22 cellular contexts compared by ENCODE assay signal in genomic region chr2:223076573-223076972, GRCh38. TPM values are rescaled to one million over a fixed set of nuclear protein-coding genes. Genes with fewer than 3 reads are reported as not detected.
DNase-seq lines count a peak whose midpoint lies in the region; ATAC-seq, FAIRE-seq and TF ChIP-seq lines count a peak whose summit lies in the region.
"Had no signal": no experiment of that assay in that cellular context is flagged by ENCODE, and none has a peak within 500 bp of the region (broad histone marks: within the 10 kb centered on the region; RNA-seq: fewer than 3 reads in every experiment).

No MANE protein-coding gene starts in this region.

- H3K4me1 Mint-ChIP-seq in astrocyte (ENCODE audit: low read depth, unreplicated experiment): peaks cover 37% of the 10 kb centered on the region
- H3K4me1 Mint-ChIP-seq: activated naive CD4-positive, alpha-beta T cell treated with anti-CD3 and anti-CD28 coated beads, Interleukin-2, amount 50 U/mL, for 24 hours; natural killer cell had no signal

- no peaks in the 10 kb centered on the region for H3K27me3 Mint-ChIP-seq in astrocyte (ENCODE audit: low read depth, unreplicated experiment)

- H3K27me3 ChIP-seq in astrocyte (ENCODE audit: insufficient read depth, low read length) (no peaks in the 10 kb centered on the region), suprapubic skin (no peaks in the 10 kb centered on the region)
- H3K27me3 ChIP-seq: gastroesophageal sphincter, stomach, uterus had no signal

- H3K36me3 Mint-ChIP-seq in astrocyte (ENCODE audit: low read depth, unreplicated experiment): peaks cover 2% of the 10 kb centered on the region
- H3K36me3 Mint-ChIP-seq: activated naive CD4-positive, alpha-beta T cell treated with anti-CD3 and anti-CD28 coated beads, Interleukin-2, amount 50 U/mL, for 24 hours; CD8-positive, alpha-beta T cell; natural killer cell had no signal

- no peak overlapping the region for H3K4me3 Mint-ChIP-seq in astrocyte (ENCODE audit: unreplicated experiment)
- H3K4me3 Mint-ChIP-seq: activated naive CD4-positive, alpha-beta T cell treated with anti-CD3 and anti-CD28 coated beads, Interleukin-2, amount 50 U/mL, for 24 hours; CD8-positive, alpha-beta T cell; natural killer cell had no signal

- H3K4me3 ChIP-seq in AG09309 (ENCODE audit: control insufficient read depth, low read depth, low read length) (no peak overlapping the region), astrocyte (ENCODE audit: insufficient read depth, low read depth, low read length) (no peak overlapping the region), suprapubic skin (no peak overlapping the region)
- H3K4me3 ChIP-seq: gastroesophageal sphincter, GM12878, lung, stomach, uterus had no signal

- H2AFZ ChIP-seq in astrocyte (ENCODE audit: low read depth, low read length): peak overlapping the region; percentile 29

- H3K9ac ChIP-seq in astrocyte (ENCODE audit: low read length): peak overlapping the region; percentile 38

- H3K9me3 ChIP-seq in astrocyte (ENCODE audit: insufficient read depth, low read depth, low read length): no peaks in the 10 kb centered on the region
- H3K9me3 ChIP-seq in suprapubic skin: no peaks in the 10 kb centered on the region
- H3K9me3 ChIP-seq: gastroesophageal sphincter, stomach, uterus had no signal

- H3K4me1 ChIP-seq in astrocyte (ENCODE audit: insufficient read depth, low read length) (peaks cover 10% of the 10 kb centered on the region), suprapubic skin (no peaks in the 10 kb centered on the region)
- H3K4me1 ChIP-seq: gastroesophageal sphincter, stomach, uterus had no signal

- peak; percentile 84 for FAIRE-seq in HTR-8/SVneo (lab: Jason Lieb, UNC)
- FAIRE-seq in astrocyte (lab: Jason Lieb, UNC): peak; percentile 98
- FAIRE-seq: GM12878 had no signal

- H3K27ac Mint-ChIP-seq in astrocyte (ENCODE audit: unreplicated experiment): peak overlapping the region; percentile 98
- H3K27ac Mint-ChIP-seq: activated naive CD4-positive, alpha-beta T cell treated with anti-CD3 and anti-CD28 coated beads, Interleukin-2, amount 50 U/mL, for 24 hours; CD8-positive, alpha-beta T cell; natural killer cell had no signal

- H3K9me3 Mint-ChIP-seq in astrocyte (ENCODE audit: unreplicated experiment): peaks cover 16% of the 10 kb centered on the region
- H3K9me3 Mint-ChIP-seq: activated naive CD4-positive, alpha-beta T cell treated with anti-CD3 and anti-CD28 coated beads, Interleukin-2, amount 50 U/mL, for 24 hours; CD8-positive, alpha-beta T cell had no signal

- no peak for TF ChIP-seq POLR2A in suprapubic skin (IDR thresholded peaks at IDR 0.05)

- no peak for TF ChIP-seq EP300 in suprapubic skin (IDR thresholded peaks at IDR 0.05)

- WGBS in suprapubic skin: 66% methylated on average over 6 of the region's 6 CpGs

- H3K4me2 ChIP-seq in astrocyte (ENCODE audit: low read length): peak overlapping the region; percentile 33

- no peak for ATAC-seq in GM18909 (IDR thresholded peaks at IDR 0.05; ENCODE audit: poor library complexity, unreplicated experiment)
- ATAC-seq: CD8-positive, alpha-beta T cell; gastroesophageal sphincter; natural killer cell had no signal

- peak overlapping the region; percentile 66 for H3K27ac ChIP-seq in astrocyte (ENCODE audit: low read depth, low read length)
- no peak overlapping the region for H3K27ac ChIP-seq in suprapubic skin
- H3K27ac ChIP-seq: gastroesophageal sphincter, stomach, uterus had no signal

- H3K79me2 ChIP-seq in astrocyte (ENCODE audit: insufficient read depth, low read length): no peaks in the 10 kb centered on the region

- peak; percentile 61 for DNase-seq in AG09309 (ENCODE audit: low read depth)
- DNase-seq in HTR-8/SVneo (ENCODE audit: insufficient read length, low spot score): no peak
- peak; percentile 98 for DNase-seq in astrocyte (ENCODE audit: low read depth)
- peak; percentile 67 for DNase-seq in iris pigment epithelial cell (ENCODE audit: low read depth)
- DNase-seq in suprapubic skin (ENCODE audit: low spot score in 2 of 2): no peak
- DNase-seq in NCI-H82 (lab: John Stamatoyannopoulos, UW): no peak
- no peak for DNase-seq in NCI-H1105 treated with DMSO at 0.1 percent for 48 hours (lab: John Stamatoyannopoulos, UW)
- DNase-seq: activated CD4-positive, alpha-beta T cell treated with anti-CD3 and anti-CD28 coated beads for 48 hours; caudate nucleus; CD8-positive, alpha-beta T cell; effector memory CD4-positive, alpha-beta T cell; natural killer cell; NCI-H187; NCI-H446 treated with DMSO at 0.1 percent for 48 hours; stomach; T1000; uterus had no signal

- TF ChIP-seq CTCF in AG09309 (IDR thresholded peaks at IDR 0.05; ENCODE audit: control insufficient read depth, insufficient read depth, low read depth, low read length, missing control alignments): no peak
- TF ChIP-seq CTCF in astrocyte (IDR thresholded peaks at IDR 0.05; ENCODE audit: insufficient read depth, low read depth, low read length): no peak
- TF ChIP-seq CTCF in suprapubic skin (IDR thresholded peaks at IDR 0.05): no peak

- no peaks in the 10 kb centered on the region for H4K20me1 ChIP-seq in astrocyte (ENCODE audit: insufficient read depth, low read length)

- H3K36me3 ChIP-seq in astrocyte (ENCODE audit: insufficient read depth, low read length) (no peaks in the 10 kb centered on the region), suprapubic skin (no peaks in the 10 kb centered on the region)
- H3K36me3 ChIP-seq: gastroesophageal sphincter, stomach, uterus had no signal

RNA-seq across cellular contexts. Expression of gene KCNE4, which starts 24.6 kb away (rescaled TPM):
- 0.27 and 0.34 TPM in 2 replicates for total RNA-seq in astrocyte
- total RNA-seq in suprapubic skin: 1 to 10 TPM in 3 of 4 donors, under 1 TPM in 1; 0.64 to 2.4 (median 2.1) TPM
- total RNA-seq: CD8-positive, alpha-beta T cell; GM12878; natural killer cell had no signal

Comparison
In these comparisons a context has a peak if more than half of its experiments do, and no peak if none do; other contexts are left out.
1. DNase-seq: peak in AG09309 (single experiment), astrocyte (single experiment) and iris pigment epithelial cell (single experiment); none in HTR-8/SVneo (single experiment), suprapubic skin (0 of 2), NCI-H82 (single experiment) and NCI-H1105 treated with DMSO at 0.1 percent for 48 hours (single experiment).